In the genomic region with DNA sequence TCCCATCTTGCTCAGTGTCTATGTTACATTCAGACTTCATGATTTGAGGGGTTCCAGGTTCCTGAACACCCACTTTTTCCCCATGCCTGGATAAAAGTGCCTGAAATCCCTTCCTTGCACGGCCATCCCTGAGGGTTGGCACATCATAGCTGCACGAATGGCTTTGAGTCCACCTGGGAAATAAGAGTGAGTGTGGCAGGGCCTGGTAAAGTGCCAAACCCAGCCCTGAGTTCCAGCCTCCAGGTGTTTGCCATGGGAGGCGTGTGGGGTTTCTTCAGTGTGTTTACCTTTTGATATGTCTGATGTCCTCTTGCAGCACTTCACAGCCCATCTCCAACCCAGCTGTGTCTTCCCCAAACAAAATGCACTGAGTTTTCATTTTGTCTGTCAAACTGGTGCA, we compare ENCODE assay signal across 19 cellular contexts.
A peak's percentile ranks its signal among the peaks of the same experiment; 100 is the strongest.
DNase-seq lines count a peak whose midpoint lies in the region; ATAC-seq and TF ChIP-seq lines count a peak whose summit lies in the region.
"Had no signal": no experiment of that assay in that cellular context is flagged by ENCODE, and none has a peak within 500 bp of the region (broad histone marks: within the 10 kb centered on the region; RNA-seq: fewer than 3 reads in every experiment).

No MANE protein-coding gene starts in this region.

- DNase-seq in NCI-H1092 treated with DMSO at 0.1 percent for 48 hours (lab: John Stamatoyannopoulos, UW) (peak; percentile 12), NCI-H1092 (lab: John Stamatoyannopoulos, UW) (no peak), RPMI8226 (peak; percentile 16), mucosa of descending colon (peak in 2 of 3 donors; percentile 63 to 64), transverse colon (peak; percentile 33), OCI-M2 (lab: John Stamatoyannopoulos, UW; ENCODE audit: unreplicated experiment) (no peak)
- DNase-seq: MM.1S, NCI-H1048, NCI-H2107, NCI-H2227 treated with DMSO at 0.1 percent for 48 hours, NCI-H524, NCI-H82, PC-3, SHP77, SW 1271 had no signal

- in situ Hi-C loops in transverse colon (cut with MboI; ENCODE audit: low pct_ligation_motif_present in 1 of 4, low pct_unique_long_range_greater_than_20kb in 1 of 4, low sequenced_read_pairs in 3 of 4), result no loop called here

- H3K9me3 ChIP-seq in mucosa of descending colon, result no peaks in the 10 kb centered on the region
- H3K9me3 ChIP-seq in transverse colon, result no peaks in the 10 kb centered on the region

- no peaks in the 10 kb centered on the region for H3K27me3 ChIP-seq in transverse colon

- TF ChIP-seq CTCF in mucosa of descending colon (IDR thresholded peaks at IDR 0.05) (no peak), transverse colon (IDR thresholded peaks at IDR 0.05) (no peak)

- peaks cover 16% of the 10 kb centered on the region for H3K4me1 ChIP-seq in mucosa of descending colon (ENCODE audit: low read depth)
- peaks cover 0 to 24% (median 10%) of the 10 kb centered on the region in 4 donors for H3K4me1 ChIP-seq in transverse colon

- ATAC-seq in mucosa of descending colon (peak; percentile 20), HG02840 (IDR thresholded peaks at IDR 0.05; ENCODE audit: low FRiP score, unreplicated experiment) (no peak), GM21360 (IDR thresholded peaks at IDR 0.05; ENCODE audit: unreplicated experiment) (no peak)
- ATAC-seq: PC-3 had no signal

- no peaks in the 10 kb centered on the region for H3K36me3 ChIP-seq in mucosa of descending colon (ENCODE audit: low read depth)
- H3K36me3 ChIP-seq in transverse colon, result no peaks in the 10 kb centered on the region

- TF ChIP-seq POLR2A in transverse colon (IDR thresholded peaks at IDR 0.05), result no peak

- WGBS in transverse colon (ENCODE audit: low coverage in 1 of 2), 2 donors, result 33% methylated on average over 3 of the region's 3 CpGs; no CpG with 5 or more reads in 1 of the 2 donors

- TF ChIP-seq EP300 in transverse colon (IDR thresholded peaks at IDR 0.05; ENCODE audit: low read depth), result no peak

- H3K27ac ChIP-seq in transverse colon, result no peak overlapping the region
- H3K27ac ChIP-seq: C4-2B, SK-N-MC had no signal

- no peak overlapping the region for H3K4me3 ChIP-seq in mucosa of descending colon
- H3K4me3 ChIP-seq in transverse colon, result no peak overlapping the region
- H3K4me3 ChIP-seq: SK-N-MC had no signal

- intact Hi-C loops in mucosa of descending colon (cut with DNase I, micrococcal nuclease), result no loop called here
- intact Hi-C loops in transverse colon (cut with DNase I; ENCODE audit: low total_unique reads), result no loop called here

Comparison
In these comparisons a context has a peak if more than half of its experiments do, and no peak if none do; other contexts are left out.
1. DNase-seq: peak in NCI-H1092 treated with DMSO at 0.1 percent for 48 hours (single experiment), RPMI8226 (single experiment), mucosa of descending colon (2 of 3) and transverse colon (single experiment); none in NCI-H1092 (single experiment) and OCI-M2 (single experiment).